Comparison of ENCODE assay signal across 8 cellular contexts in the genomic region with DNA sequence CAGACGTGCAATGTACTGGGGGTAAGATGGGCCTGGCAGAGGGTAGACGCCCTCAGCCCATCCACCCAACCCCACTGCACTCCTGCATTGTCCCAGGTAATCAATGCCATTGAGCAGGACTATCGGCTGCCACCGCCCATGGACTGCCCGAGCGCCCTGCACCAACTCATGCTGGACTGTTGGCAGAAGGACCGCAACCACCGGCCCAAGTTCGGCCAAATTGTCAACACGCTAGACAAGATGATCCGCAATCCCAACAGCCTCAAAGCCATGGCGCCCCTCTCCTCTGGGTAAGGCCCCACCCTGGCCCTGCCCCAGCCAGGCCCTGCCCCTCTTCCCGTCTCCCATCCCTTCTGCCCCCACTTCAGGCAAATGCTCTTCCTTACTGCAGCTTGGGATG.
"Had no signal": no experiment of that assay in that cellular context is flagged by ENCODE, and none has a peak within 500 bp of the region (broad histone marks: within the 10 kb centered on the region; RNA-seq: fewer than 3 reads in every experiment).

No MANE protein-coding gene starts in this region.

- DNase-seq: GM23248, GOT3, H7, H9, HCEC 1CT, HFFc6 had no signal

- ATAC-seq: GM23338, HCT116 had no signal

- H3K9me3 Mint-ChIP-seq: GM23338, H9, HFFc6 had no signal

- H3K27ac Mint-ChIP-seq: GM23338, H9, HFFc6 had no signal

- H3K4me3 Mint-ChIP-seq: GM23338, H9, HFFc6 had no signal
